ENCODE assay signal across 1 cellular context in the genomic region with DNA sequence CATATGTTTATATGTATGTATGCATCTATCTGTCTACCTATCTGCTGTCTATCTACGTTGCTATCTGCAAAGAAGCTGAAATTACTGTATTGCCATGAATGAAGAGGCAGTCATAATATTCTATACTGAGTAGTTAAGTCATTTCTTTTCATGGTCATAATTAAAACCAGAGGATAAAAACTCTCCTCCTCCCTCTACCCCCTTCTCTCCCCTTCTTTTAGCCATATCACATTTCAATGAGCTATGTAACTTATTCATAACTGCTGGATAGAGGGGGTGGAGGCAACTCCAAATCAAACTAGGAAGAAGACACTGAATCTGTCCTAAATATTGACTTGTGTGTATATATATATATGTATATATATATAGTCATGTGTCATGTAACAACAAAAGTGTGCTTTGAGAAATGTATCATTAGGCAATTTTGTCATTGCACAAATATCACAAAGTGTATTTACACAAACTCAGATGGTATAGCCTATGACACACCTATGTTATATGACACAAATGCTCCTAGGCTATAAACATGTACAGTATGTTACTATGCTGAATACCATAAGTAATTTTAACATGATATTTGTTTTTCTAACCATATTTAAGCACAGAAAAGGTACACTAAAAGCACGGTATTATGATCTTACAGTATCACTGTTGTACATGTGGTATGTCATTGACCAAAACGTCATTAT.
TF ChIP-seq lines count a peak whose summit lies in the region.

No MANE protein-coding gene starts in this region.

TF ChIP-seq in SK-N-SH treated with all-trans-retinoic acid at 6 μM for 48 hours, 23 proteins besides CTCF, POLR2A, EP300 and RAD21 (continued from another document):
- TF ChIP-seq ZC3H10 (CRISPR knock-in tag; IDR thresholded peaks at IDR 0.05) (no peak), TSHZ2 (CRISPR knock-in tag; IDR thresholded peaks at IDR 0.05) (no peak), RARB (CRISPR knock-in tag; IDR thresholded peaks at IDR 0.05) (no peak), CSDC2 (CRISPR knock-in tag; IDR thresholded peaks at IDR 0.05) (no peak), TOX (CRISPR knock-in tag; IDR thresholded peaks at IDR 0.05; ENCODE audit: borderline replicate concordance) (no peak), ZFP3 (CRISPR knock-in tag; IDR thresholded peaks at IDR 0.05) (no peak)
